Comparison of ENCODE assay signal across 9 cellular contexts in the genomic region with DNA sequence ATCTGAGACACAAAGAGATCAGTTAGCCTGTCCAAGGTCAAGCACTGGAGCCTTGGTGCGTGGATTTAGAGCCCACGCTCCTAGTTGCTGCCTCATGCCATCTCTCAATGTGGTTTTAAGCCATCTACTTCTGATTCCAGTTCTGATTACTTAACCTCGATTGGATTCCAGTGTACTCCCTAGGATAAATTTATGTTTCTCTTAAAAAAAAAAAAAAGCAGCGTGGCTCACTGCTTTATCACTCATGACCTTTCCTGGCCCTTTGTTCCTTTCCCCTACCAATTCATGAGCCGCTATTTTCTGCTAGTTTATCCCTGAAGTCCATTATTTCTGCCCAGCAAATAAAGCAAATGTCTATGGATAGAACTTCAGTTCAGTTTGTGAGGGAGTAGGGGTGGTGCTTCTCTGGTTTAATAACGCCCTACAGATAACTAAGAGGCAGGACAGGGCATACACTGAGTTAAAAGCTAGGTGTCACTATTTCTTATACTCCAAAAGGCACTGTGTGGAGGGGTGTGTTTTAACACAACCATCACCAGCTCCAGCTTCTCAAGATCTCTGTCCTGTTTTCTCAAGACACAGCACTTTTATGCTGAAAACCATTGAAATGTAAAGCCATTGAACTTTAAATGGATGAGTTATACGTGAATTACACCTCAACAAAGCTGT. TPM values are rescaled to one million over a fixed set of nuclear protein-coding genes. Genes with fewer than 3 reads are reported as not detected.
A peak's percentile ranks its signal among the peaks of the same experiment; 100 is the strongest.
DNase-seq lines count a peak whose midpoint lies in the region; ATAC-seq, FAIRE-seq and TF ChIP-seq lines count a peak whose summit lies in the region.
"Had no signal": no experiment of that assay in that cellular context is flagged by ENCODE, and none has a peak within 500 bp of the region (broad histone marks: within the 10 kb centered on the region; RNA-seq: fewer than 3 reads in every experiment).

No MANE protein-coding gene starts in this region.

- FAIRE-seq in keratinocyte (lab: Jason Lieb, UNC) = peak; percentile 9

- TF ChIP-seq CTCF in CD14-positive monocyte (IDR thresholded peaks at IDR 0.05) (peak; percentile 19), GM20000 (IDR thresholded peaks at IDR 0.05; ENCODE audit: extremely low read depth, missing control alignments) (no peak), SU-DHL-6 (IDR thresholded peaks at IDR 0.05; ENCODE audit: insufficient read depth, low read length, poor library complexity, severe bottlenecking) (peak; percentile 26), keratinocyte (optimal IDR thresholded peaks at IDR 0.05 in 1 of 3, IDR thresholded peaks at IDR 0.05 in 1 of 3, conservative IDR thresholded peaks at IDR 0.05 in 1 of 3; ENCODE audit: extremely low read depth in 1 of 3, insufficient read depth in 2 of 3, low read length in 3 of 3) (peak; percentile 30 to 42 (median 32)), dorsolateral prefrontal cortex (IDR thresholded peaks at IDR 0.05 in 54 of 56, conservative IDR thresholded peaks at IDR 0.05 in 2 of 56; ENCODE audit: low read depth in 1 of 56, partially characterized antibody in 56 of 56) (peak in 3 of 56 donors; percentile 9 to 22 (median 15))

- H3K9me3 Mint-ChIP-seq in CD14-positive monocyte = peaks cover 0 to 5% (median 0%) of the 10 kb centered on the region in 7 donors
- no peaks in the 10 kb centered on the region for H3K9me3 Mint-ChIP-seq in activated T-helper 1 cell treated with anti-CD3 and anti-CD28 coated beads, Interleukin-12 subunit alpha, Interleukin-12 subunit beta, Interleukin-2, Interleukin-4 antibody, amounts not matched to agents 30 ng/mL and 10 ng/mL and 1 ng/mL, durations not matched to agents 14 hours and 24 hours and 36 hours

- intact Hi-C loops in CD14-positive monocyte (cut with micrococcal nuclease) (loop anchor here in 1 of 2 donors (10.0 kb wide), 2 partner anchors 152 to 212 kb away; no protein-coding TSS in a partner anchor), dorsolateral prefrontal cortex (cut with DNase I) (loop anchor here in 1 of 2 donors (2.0 kb wide), 1 partner anchor 154 kb away; no protein-coding TSS in a partner anchor)
- intact Hi-C loops in activated T-helper 1 cell treated with anti-CD3 and anti-CD28 coated beads, Interleukin-12 subunit alpha, Interleukin-12 subunit beta, Interleukin-2, Interleukin-4 antibody, amounts not matched to agents 30 ng/mL and 10 ng/mL and 1 ng/mL, durations not matched to agents 14 hours and 24 hours and 36 hours (cut with micrococcal nuclease) = no loop called here

- H3K36me3 Mint-ChIP-seq in CD14-positive monocyte = no peaks in the 10 kb centered on the region
- no peaks in the 10 kb centered on the region for H3K36me3 Mint-ChIP-seq in activated T-helper 1 cell treated with anti-CD3 and anti-CD28 coated beads, Interleukin-12 subunit alpha, Interleukin-12 subunit beta, Interleukin-2, Interleukin-4 antibody, amounts not matched to agents 30 ng/mL and 10 ng/mL and 1 ng/mL, durations not matched to agents 14 hours and 24 hours and 36 hours (ENCODE audit: low read depth)

- peaks cover 2 to 9% (median 3%) of the 10 kb centered on the region in 3 donors for H3K27me3 Mint-ChIP-seq in CD14-positive monocyte (ENCODE audit: low read depth in 3 of 3)
- peaks cover 15% of the 10 kb centered on the region for H3K27me3 Mint-ChIP-seq in activated T-helper 1 cell treated with anti-CD3 and anti-CD28 coated beads, Interleukin-12 subunit alpha, Interleukin-12 subunit beta, Interleukin-2, Interleukin-4 antibody, amounts not matched to agents 30 ng/mL and 10 ng/mL and 1 ng/mL, durations not matched to agents 14 hours and 24 hours and 36 hours (ENCODE audit: insufficient read depth)

- H3K27ac ChIP-seq in SU-DHL-6 (ENCODE audit: low read depth, low read length) = no peak overlapping the region
- no peak overlapping the region for H3K27ac ChIP-seq in keratinocyte (ENCODE audit: control insufficient read depth, insufficient read depth, low read length)
- no peak overlapping the region for H3K27ac ChIP-seq in dorsolateral prefrontal cortex

- no peaks in the 10 kb centered on the region for H3F3A ChIP-seq in SU-DHL-6 (ENCODE audit: insufficient read depth)

- no peak overlapping the region for H3K9ac ChIP-seq in SU-DHL-6 (ENCODE audit: low read length)
- no peak overlapping the region for H3K9ac ChIP-seq in keratinocyte (ENCODE audit: control insufficient read depth, extremely low read depth, insufficient read depth, low read length)

- peaks cover 9% of the 10 kb centered on the region for H3K4me1 Mint-ChIP-seq in CD14-positive monocyte
- H3K4me1 Mint-ChIP-seq in activated T-helper 1 cell treated with anti-CD3 and anti-CD28 coated beads, Interleukin-12 subunit alpha, Interleukin-12 subunit beta, Interleukin-2, Interleukin-4 antibody, amounts not matched to agents 30 ng/mL and 10 ng/mL and 1 ng/mL, durations not matched to agents 14 hours and 24 hours and 36 hours (ENCODE audit: low read depth) = peaks cover 18% of the 10 kb centered on the region

- H3K27me3 ChIP-seq in SU-DHL-6 (ENCODE audit: low read length) = no peaks in the 10 kb centered on the region
- H3K27me3 ChIP-seq in keratinocyte (ENCODE audit: control insufficient read depth, extremely low read depth, insufficient read depth, low read length) = peaks cover 4% of the 10 kb centered on the region
- peaks cover 0 to 61% (median 3%) of the 10 kb centered on the region in 45 donors for H3K27me3 ChIP-seq in dorsolateral prefrontal cortex

- no peak for DNase-seq in CD14-positive monocyte (ENCODE audit: low spot score)
- DNase-seq in GM20000 (ENCODE audit: low spot score) = peak; percentile 35
- no peak for DNase-seq in keratinocyte (ENCODE audit: low read depth, low spot score)
- DNase-seq in activated T-helper 1 cell treated with anti-CD3 and anti-CD28 coated beads, Interleukin-12 subunit alpha, Interleukin-12 subunit beta, Interleukin-2, Interleukin-4 antibody, amounts not matched to agents 30 ng/mL and 10 ng/mL and 1 ng/mL, durations not matched to agents 14 hours and 24 hours and 36 hours (ENCODE audit: low spot score) = no peak
- no peak for DNase-seq in globus pallidus (ENCODE audit: low spot score)
- no peak for DNase-seq in dorsolateral prefrontal cortex
- DNase-seq: activated naive CD4-positive, alpha-beta T cell had no signal

- H3K9me2 ChIP-seq in SU-DHL-6 (replicated peaks; ENCODE audit: insufficient read depth, low read length) = no peaks in the 10 kb centered on the region

- H3K4me3 ChIP-seq in SU-DHL-6 (ENCODE audit: insufficient read depth, low read length, poor library complexity, severe bottlenecking) = no peak overlapping the region
- no peak overlapping the region for H3K4me3 ChIP-seq in keratinocyte (ENCODE audit: control insufficient read depth in 2 of 3, extremely low read depth in 1 of 3, insufficient read depth in 2 of 3, low read depth in 1 of 3, low read length in 3 of 3)
- H3K4me3 ChIP-seq in dorsolateral prefrontal cortex = no peak overlapping the region

- H3K27ac Mint-ChIP-seq in CD14-positive monocyte = no peak overlapping the region
- no peak overlapping the region for H3K27ac Mint-ChIP-seq in activated T-helper 1 cell treated with anti-CD3 and anti-CD28 coated beads, Interleukin-12 subunit alpha, Interleukin-12 subunit beta, Interleukin-2, Interleukin-4 antibody, amounts not matched to agents 30 ng/mL and 10 ng/mL and 1 ng/mL, durations not matched to agents 14 hours and 24 hours and 36 hours

- H3K36me3 ChIP-seq in SU-DHL-6 (ENCODE audit: low read length) = no peaks in the 10 kb centered on the region
- H3K36me3 ChIP-seq in keratinocyte (ENCODE audit: control insufficient read depth in 2 of 2, extremely low read depth in 1 of 2, insufficient read depth in 2 of 2, low read length in 2 of 2) = no peaks in the 10 kb centered on the region

- no peaks in the 10 kb centered on the region for H3K9me3 ChIP-seq in SU-DHL-6 (ENCODE audit: insufficient read depth, low read length)
- H3K9me3 ChIP-seq in keratinocyte (ENCODE audit: control insufficient read depth, low read depth, low read length) = no peaks in the 10 kb centered on the region

- no peak overlapping the region for H3K4me3 Mint-ChIP-seq in CD14-positive monocyte
- H3K4me3 Mint-ChIP-seq in activated T-helper 1 cell treated with anti-CD3 and anti-CD28 coated beads, Interleukin-12 subunit alpha, Interleukin-12 subunit beta, Interleukin-2, Interleukin-4 antibody, amounts not matched to agents 30 ng/mL and 10 ng/mL and 1 ng/mL, durations not matched to agents 14 hours and 24 hours and 36 hours = no peak overlapping the region

- H3K79me2 ChIP-seq in SU-DHL-6 (ENCODE audit: insufficient read depth, low read length) (no peaks in the 10 kb centered on the region), keratinocyte (ENCODE audit: control insufficient read depth, insufficient read depth, low read length) (no peaks in the 10 kb centered on the region)

- no peak overlapping the region for H3K4me2 ChIP-seq in SU-DHL-6 (ENCODE audit: low read depth, low read length, poor library complexity, severe bottlenecking)
- no peak overlapping the region for H3K4me2 ChIP-seq in keratinocyte (ENCODE audit: control insufficient read depth, extremely low read depth, insufficient read depth, low read depth, low read length)

- H4K20me1 ChIP-seq in SU-DHL-6 (ENCODE audit: low read depth, low read length) (no peaks in the 10 kb centered on the region), keratinocyte (ENCODE audit: control insufficient read depth, extremely low read depth, insufficient read depth, low read length) (no peaks in the 10 kb centered on the region)

- no peak overlapping the region for H2AFZ ChIP-seq in SU-DHL-6 (ENCODE audit: low read depth, low read length, severe bottlenecking)
- no peak overlapping the region for H2AFZ ChIP-seq in keratinocyte (ENCODE audit: control insufficient read depth, low read length)

- no peaks in the 10 kb centered on the region for H3K4me1 ChIP-seq in keratinocyte (ENCODE audit: control insufficient read depth, extremely low read depth, insufficient read depth, low read length)

- ATAC-seq in GM21717 (IDR thresholded peaks at IDR 0.05; ENCODE audit: unreplicated experiment) = no peak

- no peaks in the 10 kb centered on the region for H3K9me1 ChIP-seq in keratinocyte (ENCODE audit: control insufficient read depth, extremely low read depth, insufficient read depth, low read length)

- dilution Hi-C loops in keratinocyte (cut with MboI; ENCODE audit: extremely low pct_ligation_motif_present, low sequenced_read_pairs) = no loop called here

RNA-seq across cellular contexts. Expression of a gene that starts 9.8 kb away (rescaled TPM):
- polyA plus RNA-seq in CD14-positive monocyte (1 to 10 TPM; 3.2 to 6.2 TPM), keratinocyte (3.5 to 5.4 TPM (median 3.9 TPM) in 3 replicates)
- 1.5 TPM for polyA plus RNA-seq in keratinocyte (2011; ENCODE audit: low read depth)
- polyA plus RNA-seq in keratinocyte (2011; cell fraction: cytosol; rRNA removed) = 2.6 and 4.2 TPM in 2 replicates
- polyA plus RNA-seq in keratinocyte (2011; cell fraction: nucleus; rRNA removed) = 2.8 and 3.1 TPM in 2 replicates
- polyA plus RNA-seq in keratinocyte (2012; ENCODE audit: low replicate concordance) = 1.2 and 3.9 TPM in 2 replicates
- polyA minus RNA-seq in keratinocyte = 2.4 to 5.1 TPM (median 3.0 TPM) in 3 replicates
- polyA minus RNA-seq in keratinocyte (2011; cell fraction: cytosol; rRNA and poly(A)+ RNA removed) = 2.1 TPM
- polyA minus RNA-seq in keratinocyte (2011; cell fraction: nucleus; rRNA and poly(A)+ RNA removed) = 3.5 and 7.6 TPM in 2 replicates
- 13.2 and 13.9 TPM in 2 replicates for total RNA-seq in activated T-helper 1 cell treated with anti-CD3 and anti-CD28 coated beads, Interleukin-12 subunit alpha, Interleukin-12 subunit beta, Interleukin-2, Interleukin-4 antibody, amounts not matched to agents 30 ng/mL and 10 ng/mL and 1 ng/mL, durations not matched to agents 14 hours and 24 hours and 36 hours
- 10 to 100 TPM in 119 of 120 experiments, 1 to 10 TPM in 1; 8.8 to 22.3 (median 16.0) TPM for total RNA-seq in dorsolateral prefrontal cortex
